29 cellular contexts compared by ENCODE assay signal in the genomic region with DNA sequence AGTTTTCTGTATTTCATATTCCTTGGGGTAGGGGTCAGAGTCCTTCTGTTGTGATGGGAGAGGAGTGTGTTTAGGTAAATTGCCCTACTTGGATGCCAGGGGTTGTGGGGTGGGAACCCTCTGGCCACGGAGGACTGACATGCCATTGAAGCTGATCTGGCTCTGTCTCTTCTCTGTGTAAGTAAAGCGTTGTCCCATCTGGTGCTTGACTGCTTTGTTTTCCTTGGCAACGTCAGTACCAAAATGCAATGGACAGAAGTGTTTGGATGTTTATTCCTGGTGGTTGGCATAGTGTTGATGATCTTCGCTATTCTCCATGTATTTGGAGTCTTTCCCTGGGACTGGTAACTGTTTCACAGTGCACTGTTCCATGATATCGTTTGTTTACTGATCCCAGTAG.
"Had no signal": no experiment of that assay in that cellular context is flagged by ENCODE, and none has a peak within 500 bp of the region (broad histone marks: within the 10 kb centered on the region; RNA-seq: fewer than 3 reads in every experiment).

No MANE protein-coding gene starts in this region.

- H3K4me3 ChIP-seq: breast epithelium, gastrocnemius medialis, hepatocyte, neural progenitor cell, psoas muscle, right atrium auricular region, stomach, tibial nerve had no signal

- H3K27ac ChIP-seq: breast epithelium, epithelial cell of prostate, gastrocnemius medialis, hepatocyte, neural progenitor cell, parathyroid adenoma, psoas muscle, right atrium auricular region, tibial nerve had no signal

- H3K9ac ChIP-seq: neural progenitor cell, parathyroid adenoma had no signal

- ATAC-seq: activated CD8-positive, alpha-beta T cell treated with anti-CD3 and anti-CD28 coated beads for 36 hours; activated naive CD4-positive, alpha-beta T cell treated with anti-CD3 and anti-CD28 coated beads, Interleukin-2, amount 50 U/mL, for 72 hours; activated T-cell treated with anti-CD3 and anti-CD28 coated beads, Interleukin-2, amount 50 U/mL, for 72 hours; gastrocnemius medialis; left cardiac atrium; natural killer cell; psoas muscle; stimulated activated naive B cell treated with anti-CD40 and anti-IgM and Interleukin-4, amounts not matched to agents 10 μg/mL and 1 μg/mL and 100 μg/mL, for 72 hours had no signal

- DNase-seq: activated CD4-positive, alpha-beta T cell treated with anti-CD3 and anti-CD28 coated beads, Interleukin-2, amount 10 ng/mL, durations not matched to agents 24 days and 14 days; activated CD4-positive, CD25-positive, alpha-beta regulatory T cell treated with anti-CD3 and anti-CD28 coated beads, Interleukin-2, amount 50 U/mL, for 72 hours; activated CD8-positive, alpha-beta T cell treated with anti-CD3 and anti-CD28 coated beads for 36 hours; activated naive CD4-positive, alpha-beta T cell; activated T-cell treated with anti-CD3 and anti-CD28 coated beads, Interleukin-2, amount 50 U/mL, for 72 hours; effector CD4-positive, alpha-beta T cell; gastrocnemius medialis; left cardiac atrium; midbrain; natural killer cell; occipital lobe; psoas muscle; stimulated activated CD4-positive, alpha-beta T cell treated with anti-CD3 and anti-CD28 coated beads, Interleukin-15, amount 100 ng/mL, for 24 hours; stimulated activated CD4-positive, alpha-beta T cell treated with anti-CD3 and anti-CD28 coated beads, Interleukin-2, amount 100 ng/mL, for 24 hours; stimulated activated naive B cell treated with anti-CD40 and anti-IgM and Interleukin-4, amounts not matched to agents 10 μg/mL and 1 μg/mL and 100 μg/mL, for 72 hours; stomach; SW 1271; T1000 had no signal

- H3K4me1 Mint-ChIP-seq: activated CD4-positive, alpha-beta T cell treated with anti-CD3 and anti-CD28 coated beads, Interleukin-2, amount 10 ng/mL, durations not matched to agents 24 days and 14 days; central memory CD8-positive, alpha-beta T cell; natural killer cell; stimulated activated naive B cell treated with anti-CD40 and anti-IgM and Interleukin-4, amounts not matched to agents 10 μg/mL and 1 μg/mL and 100 μg/mL, for 72 hours had no signal

- H3K27me3 ChIP-seq: breast epithelium, gastrocnemius medialis, hepatocyte, neural progenitor cell, right atrium auricular region, stomach, tibial nerve had no signal

- H3K9me3 Mint-ChIP-seq: activated CD4-positive, alpha-beta T cell treated with anti-CD3 and anti-CD28 coated beads, Interleukin-2, amount 10 ng/mL, durations not matched to agents 24 days and 14 days; activated CD8-positive, alpha-beta T cell treated with anti-CD3 and anti-CD28 coated beads for 36 hours; activated naive CD4-positive, alpha-beta T cell treated with anti-CD3 and anti-CD28 coated beads, Interleukin-2, amount 50 U/mL, for 72 hours; activated T-cell treated with anti-CD3 and anti-CD28 coated beads, Interleukin-2, amount 50 U/mL, for 72 hours; central memory CD8-positive, alpha-beta T cell; natural killer cell; T-helper 1 cell treated with Interleukin-12 subunit alpha and Interleukin-12 subunit beta and Interleukin-4 antibody, amounts not matched to agents 30 μg/mL and 1 μg/mL, for 36 hours had no signal

- H3K36me3 ChIP-seq: breast epithelium, gastrocnemius medialis, neural progenitor cell, right atrium auricular region, stomach, tibial nerve had no signal

- H3K36me3 Mint-ChIP-seq: activated naive CD4-positive, alpha-beta T cell treated with anti-CD3 and anti-CD28 coated beads, Interleukin-2, amount 50 U/mL, for 72 hours; natural killer cell; neural progenitor cell; stimulated activated naive B cell treated with anti-CD40 and anti-IgM and Interleukin-4, amounts not matched to agents 10 μg/mL and 1 μg/mL and 100 μg/mL, for 72 hours had no signal

- H3K27ac Mint-ChIP-seq: activated CD4-positive, alpha-beta T cell treated with anti-CD3 and anti-CD28 coated beads, Interleukin-2, amount 10 ng/mL, durations not matched to agents 24 days and 14 days; activated CD8-positive, alpha-beta T cell treated with anti-CD3 and anti-CD28 coated beads for 36 hours; activated naive CD4-positive, alpha-beta T cell treated with anti-CD3 and anti-CD28 coated beads, Interleukin-2, amount 50 U/mL, for 72 hours; activated T-cell treated with anti-CD3 and anti-CD28 coated beads, Interleukin-2, amount 50 U/mL, for 72 hours; dendritic cell treated with granulocyte-macrophage colony-stimulating factor and Interleukin-4, amounts not matched to agents 40 ng/mL and 50 ng/mL, for 4 days; natural killer cell; neural progenitor cell; stimulated activated naive B cell treated with anti-CD40 and anti-IgM and Interleukin-4, amounts not matched to agents 10 μg/mL and 1 μg/mL and 100 μg/mL, for 72 hours; T-helper 1 cell treated with Interleukin-12 subunit alpha and Interleukin-12 subunit beta and Interleukin-4 antibody, amounts not matched to agents 30 μg/mL and 1 μg/mL, for 36 hours had no signal

- H3K4me1 ChIP-seq: breast epithelium, gastrocnemius medialis, neural progenitor cell, parathyroid adenoma, psoas muscle, right atrium auricular region had no signal

- H3K9me3 ChIP-seq: breast epithelium, gastrocnemius medialis, psoas muscle, right atrium auricular region, tibial nerve had no signal

- H3K4me3 Mint-ChIP-seq: activated CD4-positive, alpha-beta T cell treated with anti-CD3 and anti-CD28 coated beads, Interleukin-2, amount 10 ng/mL, durations not matched to agents 24 days and 14 days; activated CD8-positive, alpha-beta T cell treated with anti-CD3 and anti-CD28 coated beads for 36 hours; activated T-cell treated with anti-CD3 and anti-CD28 coated beads, Interleukin-2, amount 50 U/mL, for 72 hours; central memory CD8-positive, alpha-beta T cell; dendritic cell treated with granulocyte-macrophage colony-stimulating factor and Interleukin-4, amounts not matched to agents 40 ng/mL and 50 ng/mL, for 4 days; natural killer cell; neural progenitor cell; stimulated activated naive B cell treated with anti-CD40 and anti-IgM and Interleukin-4, amounts not matched to agents 10 μg/mL and 1 μg/mL and 100 μg/mL, for 72 hours; T-helper 1 cell treated with Interleukin-12 subunit alpha and Interleukin-12 subunit beta and Interleukin-4 antibody, amounts not matched to agents 30 μg/mL and 1 μg/mL, for 36 hours had no signal
